In the genomic region with DNA sequence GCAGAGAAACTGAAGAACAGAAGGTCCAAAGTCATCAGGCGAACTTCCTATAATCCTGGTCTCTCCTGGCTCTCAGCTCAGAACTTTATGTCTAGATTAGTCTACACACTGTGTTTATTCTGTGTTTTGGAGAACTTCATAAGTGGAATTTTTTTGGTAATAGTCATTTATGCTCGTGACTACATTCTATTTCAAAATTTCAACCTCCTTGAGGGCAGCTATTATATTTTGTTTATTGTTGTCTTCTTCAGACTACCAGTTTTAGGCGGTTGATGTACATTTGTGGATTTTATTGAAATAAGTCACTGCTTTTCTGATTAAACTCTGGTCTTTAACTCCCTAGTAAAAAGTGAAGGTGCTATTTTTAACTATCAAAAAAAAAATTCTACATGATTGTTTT, we compare ENCODE assay signal across 17 cellular contexts.
DNase-seq lines count a peak whose midpoint lies in the region; ATAC-seq, FAIRE-seq and TF ChIP-seq lines count a peak whose summit lies in the region.
"Had no signal": no experiment of that assay in that cellular context is flagged by ENCODE, and none has a peak within 500 bp of the region (broad histone marks: within the 10 kb centered on the region; RNA-seq: fewer than 3 reads in every experiment).

No MANE protein-coding gene starts in this region.

- H3K79me1 ChIP-seq in mesenchymal stem cell (replicated peaks; ENCODE audit: low read length, poor library complexity, severe bottlenecking): no peaks in the 10 kb centered on the region

- no peak overlapping the region for H2BK120ac ChIP-seq in mesenchymal stem cell (ENCODE audit: low read depth, low read length)

- POLR2A ChIA-PET in BJ (lab: Charles Lee): no interaction called here
- POLR2A ChIA-PET in HepG2 (lab: Yijun Ruan, JAX): no interaction called here

- no peak overlapping the region for H3K27ac ChIP-seq in mesenchymal stem cell (ENCODE audit: low read length, poor library complexity, severe bottlenecking)
- no peak overlapping the region for H3K27ac ChIP-seq in HepG2 (ENCODE audit: extremely low read length, insufficient read depth, low read length)

- no peak for TF ChIP-seq RAD21 in HepG2 (CRISPR knock-in tag; IDR thresholded peaks at IDR 0.05)

- no peak overlapping the region for H2BK12ac ChIP-seq in mesenchymal stem cell (ENCODE audit: low read length in 2 of 2)

- no peak overlapping the region for H3K23ac ChIP-seq in mesenchymal stem cell (ENCODE audit: low read length in 2 of 2)

- no peak overlapping the region for H4K8ac ChIP-seq in mesenchymal stem cell (ENCODE audit: low read length)

- H3K9me3 ChIP-seq in adipocyte (ENCODE audit: control insufficient read depth, low read length) (no peaks in the 10 kb centered on the region), mesenchymal stem cell (ENCODE audit: control insufficient read depth, low read length) (no peaks in the 10 kb centered on the region), HepG2 (ENCODE audit: low read length) (no peaks in the 10 kb centered on the region)
- H3K9me3 ChIP-seq: BE2C, Caco-2 had no signal

- FAIRE-seq in HepG2 (lab: Jason Lieb, UNC): no peak
- FAIRE-seq: G401.6, GM12891, GM19239, H1 had no signal

- in situ Hi-C loops in HepG2 (cut with HindIII; ENCODE audit: extremely low pct_ligation_motif_present, low pct_unique_long_range_greater_than_20kb): no loop called here

- DNase-seq in BJ (ENCODE audit: low read depth) (peak; percentile 33), H4 (ENCODE audit: low spot score) (peak; percentile 9), adipocyte (ENCODE audit: low read depth) (peak; percentile 36), mesenchymal stem cell (peak; percentile 17), HepG2 (ENCODE audit: low spot score) (no peak)
- DNase-seq: ACHN; BE2C; Caco-2; CD8-positive, alpha-beta memory T cell; KG1 had no signal

- H3K4me2 ChIP-seq in mesenchymal stem cell (ENCODE audit: low read length, poor library complexity, severe bottlenecking) (no peak overlapping the region), HepG2 (ENCODE audit: low read depth, low read length) (no peak overlapping the region)

- no peak overlapping the region for H2BK15ac ChIP-seq in mesenchymal stem cell (ENCODE audit: low read depth, poor library complexity, severe bottlenecking)

- no peak overlapping the region for H2AK5ac ChIP-seq in mesenchymal stem cell (ENCODE audit: low read length, severe bottlenecking)

- H3K14ac ChIP-seq in mesenchymal stem cell (ENCODE audit: low read length in 2 of 2): no peak overlapping the region

- no peaks in the 10 kb centered on the region for H3K36me3 ChIP-seq in BJ (ENCODE audit: control insufficient read depth, insufficient read depth, low read length)
- no peaks in the 10 kb centered on the region for H3K36me3 ChIP-seq in adipocyte (ENCODE audit: control insufficient read depth, insufficient read depth, low read length, severe bottlenecking)
- no peaks in the 10 kb centered on the region for H3K36me3 ChIP-seq in mesenchymal stem cell (ENCODE audit: control insufficient read depth in 1 of 2, insufficient read depth in 2 of 2, low read depth in 1 of 2, low read length in 2 of 2)
- no peaks in the 10 kb centered on the region for H3K36me3 ChIP-seq in HepG2 (replicated peaks in 1 of 2; ENCODE audit: control insufficient read depth in 1 of 2, insufficient read depth in 2 of 2, low read length in 2 of 2)
- H3K36me3 ChIP-seq: BE2C had no signal

- no TSS peak for BruUV-seq in HepG2 (replicated peaks; lab: Mats Ljungman, UMichigan)

- no CpG with 5 or more reads among the region's 3 CpGs for WGBS in mesenchymal stem cell
- WGBS in HepG2 (ENCODE audit: low lambda C conversion rate): 7% methylated on average over 3 of the region's 3 CpGs

- H3K9ac ChIP-seq in adipocyte (ENCODE audit: low read length) (no peak overlapping the region), mesenchymal stem cell (ENCODE audit: low read length) (no peak overlapping the region), HepG2 (ENCODE audit: insufficient read depth, low read depth, low read length) (no peak overlapping the region)

- no peak overlapping the region for H3K4ac ChIP-seq in mesenchymal stem cell (ENCODE audit: low read depth in 1 of 2, low read length in 2 of 2)

- no peaks in the 10 kb centered on the region for H3K4me1 ChIP-seq in adipocyte (ENCODE audit: control insufficient read depth, insufficient read depth, low read length)
- H3K4me1 ChIP-seq in mesenchymal stem cell (ENCODE audit: control insufficient read depth, insufficient read depth, low read depth, low read length): no peaks in the 10 kb centered on the region
- H3K4me1 ChIP-seq in HepG2 (ENCODE audit: insufficient read depth, low read length): no peaks in the 10 kb centered on the region
- H3K4me1 ChIP-seq: BE2C, Caco-2 had no signal

- no peak overlapping the region for H3K18ac ChIP-seq in mesenchymal stem cell (ENCODE audit: low read depth in 1 of 2, low read length in 2 of 2)

- no peaks in the 10 kb centered on the region for H3K27me3 ChIP-seq in BJ (ENCODE audit: control insufficient read depth, insufficient read depth, low read length)
- H3K27me3 ChIP-seq in adipocyte (replicated peaks; ENCODE audit: control insufficient read depth, insufficient read depth, low read length): no peaks in the 10 kb centered on the region
- no peaks in the 10 kb centered on the region for H3K27me3 ChIP-seq in mesenchymal stem cell (ENCODE audit: control insufficient read depth in 1 of 2, insufficient read depth in 1 of 2, low read length in 2 of 2)
- no peaks in the 10 kb centered on the region for H3K27me3 ChIP-seq in HepG2 (ENCODE audit: control insufficient read depth in 1 of 2, insufficient read depth in 2 of 2, low read length in 2 of 2)
- H3K27me3 ChIP-seq: BE2C had no signal

- TF ChIP-seq POLR2A in HepG2 (IDR thresholded peaks at IDR 0.05; ENCODE audit: insufficient read depth in 1 of 2, low read depth in 2 of 2, low read length in 2 of 2): no peak

- intact Hi-C loops in HepG2 (cut with micrococcal nuclease; ENCODE audit: unreplicated experiment): no loop called here

- H2AFZ ChIP-seq in mesenchymal stem cell (ENCODE audit: low read depth, low read length) (no peak overlapping the region), HepG2 (ENCODE audit: low read length) (no peak overlapping the region)

- H4K20me1 ChIP-seq in HepG2 (ENCODE audit: insufficient read depth, low read length): no peaks in the 10 kb centered on the region

- H3K79me2 ChIP-seq in HepG2 (ENCODE audit: insufficient read depth, low read length): no peaks in the 10 kb centered on the region

- CTCF ChIA-PET in BJ (lab: Yijun Ruan, JAX) (interaction anchor here (1.2 kb wide), 1 partner anchor 847 kb away, joined by 5 read pairs; no protein-coding TSS in a partner anchor), HepG2 (lab: Yijun Ruan, JAX; ENCODE audit: low intra/inter-chr PET ratio, low total read pairs) (no interaction called here)

- H3K4me3 ChIP-seq in BJ (ENCODE audit: low read depth, low read length): no peak overlapping the region
- H3K4me3 ChIP-seq in adipocyte (ENCODE audit: low read length): no peak overlapping the region
- H3K4me3 ChIP-seq in mesenchymal stem cell (ENCODE audit: insufficient read depth in 1 of 2, low read depth in 1 of 2, low read length in 2 of 2): no peak overlapping the region
- no peak overlapping the region for H3K4me3 ChIP-seq in HepG2 (replicated peaks in 1 of 3; ENCODE audit: insufficient read depth in 1 of 3, low read depth in 2 of 3, low read length in 3 of 3)

- TF ChIP-seq EP300 in HepG2 (IDR thresholded peaks at IDR 0.05; ENCODE audit: low read depth in 2 of 2, low read length in 2 of 2) (no peak), HepG2 (CRISPR knock-in tag; IDR thresholded peaks at IDR 0.05; ENCODE audit: borderline replicate concordance) (no peak)

- no peak overlapping the region for H4K91ac ChIP-seq in mesenchymal stem cell (ENCODE audit: low read length)

- ATAC-seq in GM18498 (IDR thresholded peaks at IDR 0.05; ENCODE audit: unreplicated experiment): no peak
- ATAC-seq in HG03521 (IDR thresholded peaks at IDR 0.05; ENCODE audit: unreplicated experiment): no peak
- ATAC-seq in HepG2: no peak
- ATAC-seq: HCT116 had no signal

- H2BK5ac ChIP-seq in mesenchymal stem cell (ENCODE audit: low read depth, low read length, poor library complexity, severe bottlenecking): no peak overlapping the region

- TF ChIP-seq CTCF in BJ (IDR thresholded peaks at IDR 0.05; ENCODE audit: insufficient read depth, low read depth, low read length) (no peak), HepG2 (CRISPR knock-in tag; IDR thresholded peaks at IDR 0.05) (no peak)

TF ChIP-seq in HepG2, 621 proteins besides CTCF, POLR2A, EP300 and RAD21 (continues in another document):
- TF ChIP-seq HDAC6 (IDR thresholded peaks at IDR 0.05; ENCODE audit: low read depth, low read length) (no peak), RBFOX2 (IDR thresholded peaks at IDR 0.05; ENCODE audit: low read depth, low read length) (no peak), HDAC2 (CRISPR knock-in tag; IDR thresholded peaks at IDR 0.05) (no peak), EED (CRISPR knock-in tag; IDR thresholded peaks at IDR 0.05) (no peak), RBM39 (IDR thresholded peaks at IDR 0.05; ENCODE audit: low read depth, low read length, poor library complexity, severe bottlenecking) (no peak), NCOR1 (IDR thresholded peaks at IDR 0.05; ENCODE audit: borderline replicate concordance, low read length) (no peak), SMAD3 (CRISPR knock-in tag; IDR thresholded peaks at IDR 0.05) (no peak), PAX8 (CRISPR knock-in tag; IDR thresholded peaks at IDR 0.05; ENCODE audit: borderline replicate concordance) (no peak), TOPORS (CRISPR knock-in tag; IDR thresholded peaks at IDR 0.05) (no peak), REPIN1 (CRISPR knock-in tag; IDR thresholded peaks at IDR 0.05; ENCODE audit: borderline replicate concordance, low read depth) (no peak)
- TF ChIP-seq, protein P1, sequence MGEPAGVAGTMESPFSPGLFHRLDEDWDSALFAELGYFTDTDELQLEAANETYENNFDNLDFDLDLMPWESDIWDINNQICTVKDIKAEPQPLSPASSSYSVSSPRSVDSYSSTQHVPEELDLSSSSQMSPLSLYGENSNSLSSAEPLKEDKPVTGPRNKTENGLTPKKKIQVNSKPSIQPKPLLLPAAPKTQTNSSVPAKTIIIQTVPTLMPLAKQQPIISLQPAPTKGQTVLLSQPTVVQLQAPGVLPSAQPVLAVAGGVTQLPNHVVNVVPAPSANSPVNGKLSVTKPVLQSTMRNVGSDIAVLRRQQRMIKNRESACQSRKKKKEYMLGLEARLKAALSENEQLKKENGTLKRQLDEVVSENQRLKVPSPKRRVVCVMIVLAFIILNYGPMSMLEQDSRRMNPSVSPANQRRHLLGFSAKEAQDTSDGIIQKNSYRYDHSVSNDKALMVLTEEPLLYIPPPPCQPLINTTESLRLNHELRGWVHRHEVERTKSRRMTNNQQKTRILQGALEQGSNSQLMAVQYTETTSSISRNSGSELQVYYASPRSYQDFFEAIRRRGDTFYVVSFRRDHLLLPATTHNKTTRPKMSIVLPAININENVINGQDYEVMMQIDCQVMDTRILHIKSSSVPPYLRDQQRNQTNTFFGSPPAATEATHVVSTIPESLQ (CRISPR knock-in tag; conservative IDR thresholded peaks at IDR 0.05): no peak
